ENCODE assay signal across 15 cellular contexts in genomic region chrX:56503941-56504673, GRCh38. TPM values are rescaled to one million over a fixed set of nuclear protein-coding genes. Genes with fewer than 3 reads are reported as not detected.
DNase-seq lines count a peak whose midpoint lies in the region; ATAC-seq and TF ChIP-seq lines count a peak whose summit lies in the region.
"Had no signal": no experiment of that assay in that cellular context is flagged by ENCODE, and none has a peak within 500 bp of the region (broad histone marks: within the 10 kb centered on the region; RNA-seq: fewer than 3 reads in every experiment).

No MANE protein-coding gene starts in this region.

- ATAC-seq in HG03439 (IDR thresholded peaks at IDR 0.05; ENCODE audit: unreplicated experiment), result no peak
- ATAC-seq: activated CD4-positive, alpha-beta T cell treated with anti-CD3 and anti-CD28 coated beads for 36 hours; gastroesophageal sphincter; left lobe of liver; mucosa of descending colon had no signal

- H3K27ac ChIP-seq in trophoblast cell (ENCODE audit: low read depth, low read length), result no peak overlapping the region
- H3K27ac ChIP-seq: gastroesophageal sphincter, neutrophil had no signal

- H2BK5ac ChIP-seq in trophoblast cell (ENCODE audit: low read depth, low read length, poor library complexity), result no peak overlapping the region

- H3K27me3 ChIP-seq in trophoblast cell (ENCODE audit: insufficient read depth, low read length), result no peaks in the 10 kb centered on the region
- H3K27me3 ChIP-seq: gastroesophageal sphincter, neutrophil had no signal

- no peak overlapping the region for H3K23ac ChIP-seq in trophoblast cell (ENCODE audit: low read length)

- H2BK120ac ChIP-seq in trophoblast cell (ENCODE audit: insufficient read depth, low read length, poor library complexity), result no peak overlapping the region

- peaks cover 0 to 4% of the 10 kb centered on the region in 2 experiments for H3K4me1 ChIP-seq in trophoblast cell (ENCODE audit: control insufficient read depth in 1 of 2, insufficient read depth in 2 of 2, low read length in 2 of 2)
- H3K4me1 ChIP-seq: gastroesophageal sphincter had no signal

- no peak overlapping the region for H2AK5ac ChIP-seq in trophoblast cell (ENCODE audit: low read length)

- DNase-seq in GM04503 (ENCODE audit: low read depth) (peak; percentile 9), NCI-H226 (peak; percentile 55), epithelial cell of esophagus (ENCODE audit: low read depth) (peak; percentile 94), trophoblast cell (peak; percentile 63 to 73), NAMALWA (ENCODE audit: low spot score) (no peak), retina (no peak)
- no peak for DNase-seq in stimulated activated CD4-positive, alpha-beta T cell treated with anti-CD3 and anti-CD28 coated beads, Interleukin-12 subunit alpha, Interleukin-12 subunit beta, amount 100 ng/mL, for 4 hours
- DNase-seq: activated CD4-positive, alpha-beta T cell treated with anti-CD3 and anti-CD28 coated beads for 36 hours; dermis blood vessel endothelial cell; mucosa of descending colon; NCI-H69 had no signal

- H4K91ac ChIP-seq in trophoblast cell (ENCODE audit: low read depth, low read length), result no peak overlapping the region

- H3K79me1 ChIP-seq in trophoblast cell (ENCODE audit: low read length), result peaks cover 2% of the 10 kb centered on the region

- no peak overlapping the region for H4K8ac ChIP-seq in trophoblast cell (ENCODE audit: low read depth, low read length)

- no peak overlapping the region for H3K4me2 ChIP-seq in trophoblast cell (ENCODE audit: low read length)

- H3K14ac ChIP-seq in trophoblast cell (ENCODE audit: low read length), result no peak overlapping the region

- H3K9ac ChIP-seq in trophoblast cell (ENCODE audit: low read length), result no peak overlapping the region

- H3K79me2 ChIP-seq in trophoblast cell (ENCODE audit: control insufficient read depth, insufficient read depth, low read length, poor library complexity), result no peaks in the 10 kb centered on the region

- no peak overlapping the region for H4K12ac ChIP-seq in trophoblast cell (ENCODE audit: low read depth, low read length)

- H3K4ac ChIP-seq in trophoblast cell (ENCODE audit: low read depth, low read length), result no peak overlapping the region

- no peak overlapping the region for H2AFZ ChIP-seq in trophoblast cell (ENCODE audit: insufficient read depth, low read length, poor library complexity)

- H3K4me3 ChIP-seq in epithelial cell of esophagus (ENCODE audit: low read length), result no peak overlapping the region
- no peak overlapping the region for H3K4me3 ChIP-seq in trophoblast cell (ENCODE audit: low read depth, low read length)
- H3K4me3 ChIP-seq: gastroesophageal sphincter, mucosa of descending colon had no signal

- WGBS in trophoblast cell (ENCODE audit: extremely low coverage, insufficient coverage, insufficient read length), result no CpG with 5 or more reads among the region's 2 CpGs

- H3K36me3 ChIP-seq in trophoblast cell (ENCODE audit: control insufficient read depth in 1 of 2, insufficient read depth in 2 of 2, low read length in 2 of 2), result no peaks in the 10 kb centered on the region
- H3K36me3 ChIP-seq: gastroesophageal sphincter, neutrophil had no signal

- H2BK12ac ChIP-seq in trophoblast cell (ENCODE audit: low read length), result no peak overlapping the region

- no peak overlapping the region for H3K18ac ChIP-seq in trophoblast cell (ENCODE audit: low read length)

- TF ChIP-seq CTCF in epithelial cell of esophagus (IDR thresholded peaks at IDR 0.05; ENCODE audit: insufficient read depth, low read depth, low read length, missing control alignments), result peak; percentile 34

- no peaks in the 10 kb centered on the region for H3K9me3 ChIP-seq in trophoblast cell (ENCODE audit: insufficient read depth, low read depth, low read length)
- H3K9me3 ChIP-seq: mucosa of descending colon, neutrophil had no signal

RNA-seq across cellular contexts. Expression of gene UBQLN2, which starts 59.3 kb away (rescaled TPM):
- 29.2 and 29.6 TPM in 2 replicates for polyA plus RNA-seq in trophoblast cell (2013)

Comparison
In these comparisons a context has a peak if more than half of its experiments do, and no peak if none do; other contexts are left out.
1. DNase-seq: peak in GM04503 (single experiment), NCI-H226 (single experiment), epithelial cell of esophagus (single experiment) and trophoblast cell (2 of 2); none in NAMALWA (single experiment), stimulated activated CD4-positive, alpha-beta T cell treated with anti-CD3 and anti-CD28 coated beads, Interleukin-12 subunit alpha, Interleukin-12 subunit beta, amount 100 ng/mL, for 4 hours (single experiment) and retina (single experiment).